Comparison of ENCODE assay signal across 1 cellular context in the genomic region with DNA sequence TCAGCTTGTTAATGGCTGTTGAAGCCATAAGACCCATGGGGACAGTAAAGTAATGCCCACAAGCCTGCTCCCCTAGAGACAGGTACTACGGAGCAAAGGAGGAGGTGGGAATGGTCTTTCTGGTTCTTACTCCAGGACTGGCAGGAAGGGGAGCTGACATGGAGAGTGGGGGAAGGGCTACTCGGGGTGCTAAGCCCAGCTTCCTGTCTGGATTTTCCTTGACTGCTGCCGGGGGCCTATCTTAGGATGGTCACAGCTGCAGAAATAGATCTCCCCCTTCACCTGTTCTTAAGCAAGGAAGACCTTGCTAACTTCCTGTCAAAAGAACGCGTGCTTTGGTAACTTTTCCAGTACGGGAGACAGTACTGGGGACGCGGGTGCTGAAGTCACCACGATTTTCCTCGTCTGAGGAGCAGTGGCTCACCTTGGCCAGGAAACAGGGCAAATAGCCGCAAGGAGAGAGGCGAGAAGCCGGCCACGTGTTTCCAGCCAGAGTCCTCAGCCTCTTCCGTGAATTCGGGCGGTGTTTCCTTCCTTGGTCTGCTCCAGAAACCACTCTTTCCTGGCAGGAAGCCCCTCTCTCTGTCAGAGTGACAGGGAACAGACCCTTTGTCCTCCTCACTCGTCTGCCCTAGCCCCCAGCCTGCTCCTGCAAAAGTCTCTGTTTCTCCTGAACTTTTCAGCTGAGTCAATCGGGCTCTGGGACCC.
TF ChIP-seq lines count a peak whose summit lies in the region.

No MANE protein-coding gene starts in this region.

TF ChIP-seq in GM12878, 131 proteins besides CTCF, POLR2A, EP300 and RAD21:
- TF ChIP-seq EED (IDR thresholded peaks at IDR 0.05; ENCODE audit: low read depth) (0 out of 2 replicates have a peak, but pooled peaks have one; percentile 5), STAT3 (IDR thresholded peaks at IDR 0.05; ENCODE audit: low read depth, low read length) (no peak), SIN3A (IDR thresholded peaks at IDR 0.05; ENCODE audit: low read depth, low read length) (0 out of 2 replicates have a peak, but pooled peaks have one; percentile 2), CREB1 (IDR thresholded peaks at IDR 0.05; ENCODE audit: low read depth) (no peak)
